14 cellular contexts compared by ENCODE assay signal in the genomic region with DNA sequence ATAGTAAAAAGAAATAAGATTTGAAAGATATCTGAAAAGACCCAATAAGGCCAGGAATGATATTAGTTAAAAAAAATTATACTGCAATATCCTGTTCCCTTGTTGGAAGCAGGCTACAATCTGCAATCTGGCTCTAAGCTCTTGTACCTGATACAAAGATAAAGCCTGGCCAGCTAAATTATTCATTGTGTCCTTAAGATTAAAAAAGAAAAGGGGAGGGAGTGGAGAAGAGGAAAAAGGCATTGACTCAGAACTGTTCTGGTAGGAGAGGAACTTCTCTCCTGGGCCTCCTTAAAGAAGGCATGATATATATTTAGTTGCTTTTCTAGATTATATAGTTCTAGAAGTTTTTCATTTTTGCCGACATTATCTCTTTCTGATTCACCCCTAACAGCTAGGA. TPM values are rescaled to one million over a fixed set of nuclear protein-coding genes. Genes with fewer than 3 reads are reported as not detected.
A peak's percentile ranks its signal among the peaks of the same experiment; 100 is the strongest.
DNase-seq lines count a peak whose midpoint lies in the region; ATAC-seq and TF ChIP-seq lines count a peak whose summit lies in the region.
"Had no signal": no experiment of that assay in that cellular context is flagged by ENCODE, and none has a peak within 500 bp of the region (broad histone marks: within the 10 kb centered on the region; RNA-seq: fewer than 3 reads in every experiment).

No MANE protein-coding gene starts in this region.

- peaks cover 56% of the 10 kb centered on the region for H3K36me3 Mint-ChIP-seq in activated CD4-positive, alpha-beta T cell treated with anti-CD3 and anti-CD28 coated beads, Interleukin-2, amount 10 ng/mL, durations not matched to agents 24 days and 14 days (ENCODE audit: low read depth)
- H3K36me3 Mint-ChIP-seq in activated T-helper 17 cell treated with anti-CD3 and anti-CD28 coated beads, Interleukin-2, amount 50 U/mL, for 72 hours (ENCODE audit: low read depth): peaks cover 75% of the 10 kb centered on the region

- TF ChIP-seq POLR2A in spleen (IDR thresholded peaks at IDR 0.05): no peak

- TF ChIP-seq CTCF in spleen (IDR thresholded peaks at IDR 0.05 in 8 of 11, conservative IDR thresholded peaks at IDR 0.05 in 3 of 11): no peak

- peaks cover 6 to 100% (median 63%) of the 10 kb centered on the region in 6 donors for H3K4me1 ChIP-seq in spleen

- no peak for ATAC-seq in activated T-helper 17 cell treated with anti-CD3 and anti-CD28 coated beads, Interleukin-2, amount 50 U/mL, for 72 hours (replicated peaks)
- ATAC-seq in left colon (peak; percentile 56), HG02938 (IDR thresholded peaks at IDR 0.05; ENCODE audit: unreplicated experiment) (no peak)
- ATAC-seq: gastroesophageal sphincter had no signal

- no peaks in the 10 kb centered on the region for H3K9me3 Mint-ChIP-seq in activated CD4-positive, alpha-beta T cell treated with anti-CD3 and anti-CD28 coated beads, Interleukin-2, amount 10 ng/mL, durations not matched to agents 24 days and 14 days
- peaks cover under 1% of the 10 kb centered on the region for H3K9me3 Mint-ChIP-seq in activated T-helper 17 cell treated with anti-CD3 and anti-CD28 coated beads, Interleukin-2, amount 50 U/mL, for 72 hours

- peaks cover 0 to 83% (median 52%) of the 10 kb centered on the region in 6 donors for H3K36me3 ChIP-seq in spleen

- H3K9me3 ChIP-seq in spleen: no peaks in the 10 kb centered on the region
- H3K9me3 ChIP-seq: gastroesophageal sphincter had no signal

- H3K27me3 ChIP-seq in spleen (replicated peaks in 1 of 7): no peaks in the 10 kb centered on the region
- H3K27me3 ChIP-seq: gastroesophageal sphincter had no signal

- WGBS in spleen, 5 donors: 72 to 95% (median 82%) methylated on average over 1 of the region's 1 CpG

- H3K27me3 Mint-ChIP-seq in activated CD4-positive, alpha-beta T cell treated with anti-CD3 and anti-CD28 coated beads, Interleukin-2, amount 10 ng/mL, durations not matched to agents 24 days and 14 days: no peaks in the 10 kb centered on the region
- H3K27me3 Mint-ChIP-seq in activated T-helper 17 cell treated with anti-CD3 and anti-CD28 coated beads, Interleukin-2, amount 50 U/mL, for 72 hours: no peaks in the 10 kb centered on the region

- H3K4me1 Mint-ChIP-seq in activated CD4-positive, alpha-beta T cell treated with anti-CD3 and anti-CD28 coated beads, Interleukin-2, amount 10 ng/mL, durations not matched to agents 24 days and 14 days: peaks cover 43% of the 10 kb centered on the region
- H3K4me1 Mint-ChIP-seq in activated T-helper 17 cell treated with anti-CD3 and anti-CD28 coated beads, Interleukin-2, amount 50 U/mL, for 72 hours: peaks cover 44% of the 10 kb centered on the region

- peak overlapping the region in 5 of 8 donors; percentile 35 to 72 (median 47) for H3K27ac ChIP-seq in spleen

- intact Hi-C loops in activated CD4-positive, alpha-beta T cell treated with anti-CD3 and anti-CD28 coated beads, Interleukin-2, amount 10 ng/mL, durations not matched to agents 24 days and 14 days (cut with micrococcal nuclease): no loop called here
- intact Hi-C loops in left colon (cut with DNase I, micrococcal nuclease): no loop called here
- intact Hi-C loops in spleen (cut with DNase I; ENCODE audit: low total_unique reads): no loop called here

- H3K27ac Mint-ChIP-seq in activated CD4-positive, alpha-beta T cell treated with anti-CD3 and anti-CD28 coated beads, Interleukin-2, amount 10 ng/mL, durations not matched to agents 24 days and 14 days: peak overlapping the region; percentile 63
- H3K27ac Mint-ChIP-seq in activated T-helper 17 cell treated with anti-CD3 and anti-CD28 coated beads, Interleukin-2, amount 50 U/mL, for 72 hours: peak overlapping the region; percentile 78

- DNase-seq in activated CD4-positive, alpha-beta T cell treated with anti-CD3 and anti-CD28 coated beads, Interleukin-2, amount 10 ng/mL, durations not matched to agents 24 days and 14 days: no peak
- DNase-seq in activated CD4-positive, alpha-beta T cell treated with anti-CD3 and anti-CD28 coated beads for 1 hour: no peak
- no peak for DNase-seq in left colon
- no peak for DNase-seq in spleen
- DNase-seq in effector CD4-positive, alpha-beta T cell: no peak
- no peak for DNase-seq in iPS-NIHi11 (ENCODE audit: low spot score)
- DNase-seq: DMS 273 treated with DMSO at 0.1 percent for 48 hours; effector memory CD4-positive, alpha-beta T cell; HCEC 1CT; islet precursor cell; trophoblast cell had no signal

- H3K4me3 ChIP-seq in spleen: no peak overlapping the region
- H3K4me3 ChIP-seq: gastroesophageal sphincter had no signal

- H3K4me3 Mint-ChIP-seq in activated CD4-positive, alpha-beta T cell treated with anti-CD3 and anti-CD28 coated beads, Interleukin-2, amount 10 ng/mL, durations not matched to agents 24 days and 14 days: no peak overlapping the region
- peak overlapping the region; percentile 30 for H3K4me3 Mint-ChIP-seq in activated T-helper 17 cell treated with anti-CD3 and anti-CD28 coated beads, Interleukin-2, amount 50 U/mL, for 72 hours

RNA-seq across cellular contexts. Expression of a gene that starts 46.7 kb away (rescaled TPM):
- 48.7 and 50.0 TPM in 2 replicates for total RNA-seq in activated CD4-positive, alpha-beta T cell treated with anti-CD3 and anti-CD28 coated beads, Interleukin-2, amount 10 ng/mL, durations not matched to agents 24 days and 14 days
- total RNA-seq in activated T-helper 17 cell treated with anti-CD3 and anti-CD28 coated beads, Interleukin-2, amount 50 U/mL, for 72 hours: 10 to 100 TPM; 48.1 to 61.7 TPM
- 10 to 100 TPM; 45.5 to 51.3 TPM for total RNA-seq in left colon
- 100 to 1,000 TPM in 1 of 7 donors, 10 to 100 TPM in 6; 83.2 to 101 (median 90.1) TPM for total RNA-seq in spleen
- 10 to 100 TPM; 27.1 to 44.5 (median 42.4) TPM for polyA plus RNA-seq in spleen
